ENCODE assay signal across 1 cellular context in the genomic region with DNA sequence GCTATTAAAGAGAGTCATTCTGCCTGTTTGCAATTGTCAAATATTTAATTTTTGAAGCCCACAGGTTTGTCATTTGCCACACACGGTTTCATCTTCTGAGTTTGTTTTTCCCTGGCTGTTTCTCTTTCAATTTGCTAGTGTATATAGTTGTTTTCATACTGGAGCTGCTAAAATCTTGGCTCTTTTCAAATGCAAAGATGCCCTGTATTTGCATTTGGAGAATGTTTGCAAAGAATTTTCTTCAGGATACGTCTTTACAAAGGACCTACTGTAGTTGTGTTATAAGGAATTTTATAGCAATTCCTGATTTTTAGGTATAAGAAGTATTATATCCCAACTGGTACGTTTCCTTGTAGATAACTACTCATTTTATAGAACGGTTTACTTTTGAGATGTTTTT.
TF ChIP-seq lines count a peak whose summit lies in the region.

No MANE protein-coding gene starts in this region.

TF ChIP-seq in H1, 55 proteins besides CTCF, POLR2A, EP300 and RAD21:
- TF ChIP-seq TEAD4 (IDR thresholded peaks at IDR 0.05; ENCODE audit: low read depth, low read length) (peak; percentile 36; the same call in 1 of the 2 replicates), ASH2L (IDR thresholded peaks at IDR 0.05; ENCODE audit: low read length) (no peak), KDM4A (IDR thresholded peaks at IDR 0.05; ENCODE audit: low read depth, low read length, severe bottlenecking) (no peak)
- TF ChIP-seq, protein P1, sequence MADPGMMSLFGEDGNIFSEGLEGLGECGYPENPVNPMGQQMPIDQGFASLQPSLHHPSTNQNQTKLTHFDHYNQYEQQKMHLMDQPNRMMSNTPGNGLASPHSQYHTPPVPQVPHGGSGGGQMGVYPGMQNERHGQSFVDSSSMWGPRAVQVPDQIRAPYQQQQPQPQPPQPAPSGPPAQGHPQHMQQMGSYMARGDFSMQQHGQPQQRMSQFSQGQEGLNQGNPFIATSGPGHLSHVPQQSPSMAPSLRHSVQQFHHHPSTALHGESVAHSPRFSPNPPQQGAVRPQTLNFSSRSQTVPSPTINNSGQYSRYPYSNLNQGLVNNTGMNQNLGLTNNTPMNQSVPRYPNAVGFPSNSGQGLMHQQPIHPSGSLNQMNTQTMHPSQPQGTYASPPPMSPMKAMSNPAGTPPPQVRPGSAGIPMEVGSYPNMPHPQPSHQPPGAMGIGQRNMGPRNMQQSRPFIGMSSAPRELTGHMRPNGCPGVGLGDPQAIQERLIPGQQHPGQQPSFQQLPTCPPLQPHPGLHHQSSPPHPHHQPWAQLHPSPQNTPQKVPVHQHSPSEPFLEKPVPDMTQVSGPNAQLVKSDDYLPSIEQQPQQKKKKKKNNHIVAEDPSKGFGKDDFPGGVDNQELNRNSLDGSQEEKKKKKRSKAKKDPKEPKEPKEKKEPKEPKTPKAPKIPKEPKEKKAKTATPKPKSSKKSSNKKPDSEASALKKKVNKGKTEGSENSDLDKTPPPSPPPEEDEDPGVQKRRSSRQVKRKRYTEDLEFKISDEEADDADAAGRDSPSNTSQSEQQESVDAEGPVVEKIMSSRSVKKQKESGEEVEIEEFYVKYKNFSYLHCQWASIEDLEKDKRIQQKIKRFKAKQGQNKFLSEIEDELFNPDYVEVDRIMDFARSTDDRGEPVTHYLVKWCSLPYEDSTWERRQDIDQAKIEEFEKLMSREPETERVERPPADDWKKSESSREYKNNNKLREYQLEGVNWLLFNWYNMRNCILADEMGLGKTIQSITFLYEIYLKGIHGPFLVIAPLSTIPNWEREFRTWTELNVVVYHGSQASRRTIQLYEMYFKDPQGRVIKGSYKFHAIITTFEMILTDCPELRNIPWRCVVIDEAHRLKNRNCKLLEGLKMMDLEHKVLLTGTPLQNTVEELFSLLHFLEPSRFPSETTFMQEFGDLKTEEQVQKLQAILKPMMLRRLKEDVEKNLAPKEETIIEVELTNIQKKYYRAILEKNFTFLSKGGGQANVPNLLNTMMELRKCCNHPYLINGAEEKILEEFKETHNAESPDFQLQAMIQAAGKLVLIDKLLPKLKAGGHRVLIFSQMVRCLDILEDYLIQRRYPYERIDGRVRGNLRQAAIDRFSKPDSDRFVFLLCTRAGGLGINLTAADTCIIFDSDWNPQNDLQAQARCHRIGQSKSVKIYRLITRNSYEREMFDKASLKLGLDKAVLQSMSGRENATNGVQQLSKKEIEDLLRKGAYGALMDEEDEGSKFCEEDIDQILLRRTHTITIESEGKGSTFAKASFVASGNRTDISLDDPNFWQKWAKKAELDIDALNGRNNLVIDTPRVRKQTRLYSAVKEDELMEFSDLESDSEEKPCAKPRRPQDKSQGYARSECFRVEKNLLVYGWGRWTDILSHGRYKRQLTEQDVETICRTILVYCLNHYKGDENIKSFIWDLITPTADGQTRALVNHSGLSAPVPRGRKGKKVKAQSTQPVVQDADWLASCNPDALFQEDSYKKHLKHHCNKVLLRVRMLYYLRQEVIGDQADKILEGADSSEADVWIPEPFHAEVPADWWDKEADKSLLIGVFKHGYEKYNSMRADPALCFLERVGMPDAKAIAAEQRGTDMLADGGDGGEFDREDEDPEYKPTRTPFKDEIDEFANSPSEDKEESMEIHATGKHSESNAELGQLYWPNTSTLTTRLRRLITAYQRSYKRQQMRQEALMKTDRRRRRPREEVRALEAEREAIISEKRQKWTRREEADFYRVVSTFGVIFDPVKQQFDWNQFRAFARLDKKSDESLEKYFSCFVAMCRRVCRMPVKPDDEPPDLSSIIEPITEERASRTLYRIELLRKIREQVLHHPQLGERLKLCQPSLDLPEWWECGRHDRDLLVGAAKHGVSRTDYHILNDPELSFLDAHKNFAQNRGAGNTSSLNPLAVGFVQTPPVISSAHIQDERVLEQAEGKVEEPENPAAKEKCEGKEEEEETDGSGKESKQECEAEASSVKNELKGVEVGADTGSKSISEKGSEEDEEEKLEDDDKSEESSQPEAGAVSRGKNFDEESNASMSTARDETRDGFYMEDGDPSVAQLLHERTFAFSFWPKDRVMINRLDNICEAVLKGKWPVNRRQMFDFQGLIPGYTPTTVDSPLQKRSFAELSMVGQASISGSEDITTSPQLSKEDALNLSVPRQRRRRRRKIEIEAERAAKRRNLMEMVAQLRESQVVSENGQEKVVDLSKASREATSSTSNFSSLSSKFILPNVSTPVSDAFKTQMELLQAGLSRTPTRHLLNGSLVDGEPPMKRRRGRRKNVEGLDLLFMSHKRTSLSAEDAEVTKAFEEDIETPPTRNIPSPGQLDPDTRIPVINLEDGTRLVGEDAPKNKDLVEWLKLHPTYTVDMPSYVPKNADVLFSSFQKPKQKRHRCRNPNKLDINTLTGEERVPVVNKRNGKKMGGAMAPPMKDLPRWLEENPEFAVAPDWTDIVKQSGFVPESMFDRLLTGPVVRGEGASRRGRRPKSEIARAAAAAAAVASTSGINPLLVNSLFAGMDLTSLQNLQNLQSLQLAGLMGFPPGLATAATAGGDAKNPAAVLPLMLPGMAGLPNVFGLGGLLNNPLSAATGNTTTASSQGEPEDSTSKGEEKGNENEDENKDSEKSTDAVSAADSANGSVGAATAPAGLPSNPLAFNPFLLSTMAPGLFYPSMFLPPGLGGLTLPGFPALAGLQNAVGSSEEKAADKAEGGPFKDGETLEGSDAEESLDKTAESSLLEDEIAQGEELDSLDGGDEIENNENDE (IDR thresholded peaks at IDR 0.05; ENCODE audit: insufficient replicate concordance, low read length), result peak; percentile 78
TF ChIP-seq in H1: peak in this region for 2.
